32 cellular contexts compared by ENCODE assay signal in the genomic region with DNA sequence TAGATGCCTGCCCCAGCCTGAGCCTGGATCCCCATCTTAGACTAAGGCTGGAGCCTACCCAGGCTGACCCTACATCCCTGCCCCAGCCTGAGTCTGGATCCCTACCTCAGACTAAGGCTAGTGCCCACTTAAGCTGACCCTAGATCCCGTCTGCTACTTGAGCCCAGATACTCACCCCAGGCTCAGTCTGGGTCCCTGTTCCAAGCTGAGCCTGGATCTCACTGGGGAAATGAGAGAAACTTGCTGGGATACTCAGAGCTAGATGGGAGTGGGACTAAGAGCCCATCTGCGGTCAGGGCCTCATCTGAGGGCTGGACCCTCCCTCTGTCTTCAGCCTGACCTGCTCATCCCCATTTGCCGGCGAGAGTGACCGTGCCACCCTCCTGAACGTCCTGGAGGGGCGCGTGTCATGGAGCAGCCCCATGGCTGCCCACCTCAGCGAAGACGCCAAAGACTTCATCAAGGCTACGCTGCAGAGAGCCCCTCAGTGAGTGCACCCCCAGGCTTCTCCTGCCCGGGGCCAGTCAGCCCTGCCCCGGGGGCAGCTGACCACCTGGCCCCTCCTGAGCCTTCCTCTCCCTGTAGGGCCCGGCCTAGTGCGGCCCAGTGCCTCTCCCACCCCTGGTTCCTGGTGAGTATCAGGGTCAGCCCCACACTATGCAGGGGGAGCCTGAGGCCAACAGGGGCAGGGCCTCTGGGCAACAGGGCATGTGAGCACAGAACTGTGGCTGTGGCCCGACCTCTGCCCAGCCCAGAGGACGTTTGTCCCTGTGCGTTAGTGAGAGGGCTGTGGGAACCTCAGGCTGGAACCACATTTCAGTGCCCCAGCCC. TPM values are rescaled to one million over a fixed set of nuclear protein-coding genes. Genes with fewer than 3 reads are reported as not detected.
DNase-seq lines count a peak whose midpoint lies in the region; ATAC-seq, FAIRE-seq and TF ChIP-seq lines count a peak whose summit lies in the region.
"Had no signal": no experiment of that assay in that cellular context is flagged by ENCODE, and none has a peak within 500 bp of the region (broad histone marks: within the 10 kb centered on the region; RNA-seq: fewer than 3 reads in every experiment).

No MANE protein-coding gene starts in this region.

- H3K27me3 ChIP-seq in K562 (ENCODE audit: control insufficient read depth in 2 of 2, insufficient read depth in 2 of 2, low read length in 2 of 2) (no peaks in the 10 kb centered on the region), sigmoid colon (peaks cover 0 to 31% (median 0%) of the 10 kb centered on the region in 3 donors), SK-N-SH (ENCODE audit: insufficient read depth) (no peaks in the 10 kb centered on the region)
- H3K27me3 ChIP-seq: breast epithelium had no signal

- FAIRE-seq in K562 (lab: Jason Lieb, UNC) = no peak

- H3K9ac ChIP-seq in K562 (ENCODE audit: insufficient read depth in 1 of 2, low read depth in 2 of 2, low read length in 2 of 2) (peak overlapping the region; percentile 71 to 91), SK-N-SH (no peak overlapping the region)

- H3K4me3 ChIP-seq in K562 = peak overlapping the region; percentile 34; the same call in 1 of the 2 replicates
- H3K4me3 ChIP-seq in sigmoid colon = no peak overlapping the region
- no peak overlapping the region for H3K4me3 ChIP-seq in SK-N-SH (ENCODE audit: low read depth in 2 of 2, low read length in 1 of 2)
- H3K4me3 ChIP-seq: breast epithelium, esophagus squamous epithelium, gastroesophageal sphincter, SJCRH30, thoracic aorta had no signal

- H3K9me1 ChIP-seq in K562 (ENCODE audit: control insufficient read depth, insufficient read depth, low read length) = no peaks in the 10 kb centered on the region

- intact Hi-C loops in K562 (cut with micrococcal nuclease) = loop anchor here (2.0 kb wide), 1 partner anchor 87 kb away; a partner anchor contains a TSS
- intact Hi-C loops in left ventricle myocardium superior (cut with micrococcal nuclease) = no loop called here
- intact Hi-C loops in sigmoid colon (cut with DNase I) = no loop called here

- H3K79me2 ChIP-seq in K562 (ENCODE audit: control insufficient read depth, insufficient read depth, low read length) (peaks cover 20% of the 10 kb centered on the region; the same call in 2 of the 3 replicates), SK-N-SH (ENCODE audit: insufficient read depth) (no peaks in the 10 kb centered on the region)

- H3K9me2 ChIP-seq in SK-N-SH = no peaks in the 10 kb centered on the region

- H2AFZ ChIP-seq in K562 (ENCODE audit: low read depth, low read length) (peak overlapping the region; percentile 80), SK-N-SH (ENCODE audit: low read depth) (no peak overlapping the region)

- H3K4me1 ChIP-seq in K562 (replicated peaks in 1 of 2; ENCODE audit: control insufficient read depth in 2 of 2, insufficient read depth in 2 of 2, low read length in 2 of 2) (peaks cover 48 to 100% of the 10 kb centered on the region in 2 experiments), sigmoid colon (peaks cover 0 to 4% (median 4%) of the 10 kb centered on the region in 4 donors), SK-N-SH (ENCODE audit: control insufficient read depth in 1 of 2, insufficient read depth in 2 of 2, low read depth in 1 of 2, low read length in 1 of 2) (no peaks in the 10 kb centered on the region; a peak in 1 of 4 replicates)
- H3K4me1 ChIP-seq: breast epithelium, SJCRH30 had no signal

- H3K36me3 ChIP-seq in K562 (ENCODE audit: control insufficient read depth, insufficient read depth, low read length) (peaks cover 2% of the 10 kb centered on the region; the same call in 1 of the 3 replicates), sigmoid colon (no peaks in the 10 kb centered on the region), SK-N-SH (replicated peaks in 1 of 2; ENCODE audit: control insufficient read depth in 1 of 2, insufficient read depth in 2 of 2, low read length in 1 of 2) (no peaks in the 10 kb centered on the region)
- H3K36me3 ChIP-seq: breast epithelium, esophagus squamous epithelium, gastroesophageal sphincter, SJCRH30, thoracic aorta had no signal

- H3K4me2 ChIP-seq in K562 (ENCODE audit: insufficient read depth, low read length) = peak overlapping the region; percentile 81
- no peak overlapping the region for H3K4me2 ChIP-seq in SK-N-SH

- H4K20me1 ChIP-seq in K562 (replicated peaks; ENCODE audit: control insufficient read depth, insufficient read depth, low read length) (no peaks in the 10 kb centered on the region), SK-N-SH (ENCODE audit: insufficient read depth) (no peaks in the 10 kb centered on the region)

- TF ChIP-seq CTCF in GM12872 (IDR thresholded peaks at IDR 0.05; ENCODE audit: insufficient read depth, low read depth, low read length) (0 out of 3 replicates have a peak, but pooled peaks have one; percentile 3), K562 (IDR thresholded peaks at IDR 0.05 in 2 of 3, conservative IDR thresholded peaks at IDR 0.05 in 1 of 3; ENCODE audit: insufficient read depth in 2 of 3, low read depth in 1 of 3, low read length in 3 of 3) (peak in 1 of 3 experiments; percentile 28; a peak in 2 of 6 replicates), sigmoid colon (IDR thresholded peaks at IDR 0.05) (no peak), SK-N-SH (IDR thresholded peaks at IDR 0.05) (no peak)

- TF ChIP-seq RAD21 in K562 (CRISPR knock-in tag; conservative IDR thresholded peaks at IDR 0.05 in 1 of 2, IDR thresholded peaks at IDR 0.05 in 1 of 2) = no peak
- TF ChIP-seq RAD21 in SK-N-SH (IDR thresholded peaks at IDR 0.05; ENCODE audit: low read length) = no peak

- ATAC-seq in K562 = no peak
- ATAC-seq in left ventricle myocardium superior = peak; percentile 40
- ATAC-seq: gastroesophageal sphincter, Panc1 had no signal

- H3K27ac ChIP-seq in K562 (ENCODE audit: extremely low read depth, low read depth, low read length) (peak overlapping the region; percentile 85), sigmoid colon (no peak overlapping the region), SK-N-SH (ENCODE audit: low read depth in 2 of 2, low read length in 1 of 2) (no peak overlapping the region)
- H3K27ac ChIP-seq: breast epithelium, C4-2B, esophagus squamous epithelium, gastroesophageal sphincter, SJCRH30, thoracic aorta had no signal

- no peaks in the 10 kb centered on the region for H3K9me3 ChIP-seq in K562 (replicated peaks; ENCODE audit: control insufficient read depth, insufficient read depth, low read depth, low read length)
- H3K9me3 ChIP-seq in sigmoid colon = no peaks in the 10 kb centered on the region
- H3K9me3 ChIP-seq in SK-N-SH = no peaks in the 10 kb centered on the region
- H3K9me3 ChIP-seq: breast epithelium, esophagus squamous epithelium, gastroesophageal sphincter, SJCRH30, thoracic aorta had no signal

- CTCF ChIA-PET in K562 (lab: Yijun Ruan, JAX; ENCODE audit: low intra/inter-chr PET ratio) (no interaction called here), SK-N-SH (lab: Yijun Ruan, JAX) (interaction anchor here (0.8 to 1.2 kb wide), 3 partner anchors 10 to 17 kb away, joined by 3 to 4 read pairs (median 3); no protein-coding TSS in a partner anchor)

- WGBS in K562 (ENCODE audit: insufficient coverage, low coverage, missing lambda C conversion rate) = 76% methylated on average over 18 of the region's 18 CpGs
- WGBS in sigmoid colon, 2 donors = 80 to 92% methylated on average over 18 of the region's 18 CpGs
- WGBS in SK-N-SH (ENCODE audit: low lambda C conversion rate) = 73% methylated on average over 6 of the region's 18 CpGs

- in situ Hi-C loops in K562 (cut with MboI) = no loop called here

- TF ChIP-seq EP300 in K562 (IDR thresholded peaks at IDR 0.05; ENCODE audit: low read length) (no peak), sigmoid colon (IDR thresholded peaks at IDR 0.05) (no peak), SK-N-SH (IDR thresholded peaks at IDR 0.05; ENCODE audit: borderline replicate concordance in 1 of 2, low read depth in 1 of 2, low read length in 1 of 2) (no peak)

- H3F3A ChIP-seq in SK-N-SH (replicated peaks; ENCODE audit: insufficient read depth) = no peaks in the 10 kb centered on the region

- DNase-seq in K562 (ENCODE audit: extremely low read depth in 1 of 4, low spot score in 3 of 4) = peak in 1 of 4 experiments; percentile 44
- DNase-seq in left ventricle myocardium superior = peak; percentile 77
- DNase-seq in sigmoid colon = peak; percentile 50
- no peak for DNase-seq in SK-N-SH
- no peak for DNase-seq in COLO668 (lab: John Stamatoyannopoulos, UW; ENCODE audit: unreplicated experiment)
- DNase-seq in central memory CD4-positive, alpha-beta T cell = no peak
- DNase-seq in HUDEP-2 (lab: John Stamatoyannopoulos, UW; ENCODE audit: unreplicated experiment in 76 of 76) = no peak
- DNase-seq: activated CD4-positive, alpha-beta T cell treated with anti-CD3 and anti-CD28 coated beads for 1 hour; activated CD8-positive, alpha-beta memory T cell treated with anti-CD3 and anti-CD28 coated beads for 24 hours; activated naive CD4-positive, alpha-beta T cell treated with Interleukin-2 at 50 U/mL for 16 hours; activated T-cell treated with anti-CD3 and anti-CD28 coated beads, Interleukin-2, amount 50 U/mL, for 24 hours; EL; endodermal cell; esophagus squamous epithelium; islet precursor cell; mesenchymal stem cell; NCI-H2171 treated with DMSO at 0.1 percent for 48 hours; NCI-H524; nucleus accumbens; SJCRH30; stimulated activated CD4-positive, alpha-beta T cell treated with anti-CD3 and anti-CD28 coated beads, Interleukin-12 subunit alpha, Interleukin-12 subunit beta, amount 100 ng/mL, for 4 hours; stimulated activated CD4-positive, alpha-beta T cell treated with anti-CD3 and anti-CD28 coated beads, Interleukin-4, amount 100 ng/mL, for 24 hours; stimulated activated naive CD4-positive, alpha-beta T cell treated with Interleukin-2 at 50 U/mL for 16 hours; T-helper 1 cell had no signal

- TF ChIP-seq POLR2A in K562 (conservative IDR thresholded peaks at IDR 0.05) (no peak), sigmoid colon (IDR thresholded peaks at IDR 0.05) (no peak)

- BruUV-seq in K562 (replicated peaks; lab: Mats Ljungman, UMichigan) = TSS peak; percentile 67

- POLR2A ChIA-PET in K562 (lab: Yijun Ruan, JAX) (interaction anchor here (0.6 to 1.7 kb wide), 3 partner anchors 17 to 87 kb away, joined by 3 to 5 read pairs (median 4); no protein-coding TSS in a partner anchor), SK-N-SH (lab: Yijun Ruan, JAX) (no interaction called here)

RNA-seq across cellular contexts. Expression of gene TRIM11, which starts 36.8 kb away (rescaled TPM):
- total RNA-seq in K562 (2011; cell fraction: chromatin; rRNA removed; ENCODE audit: low replicate concordance) = 106 and 219 TPM in 2 replicates
- total RNA-seq in K562 (2011; cell fraction: nucleolus; rRNA removed) = 114 and 116 TPM in 2 replicates
- 107 and 126 TPM in 2 replicates for total RNA-seq in K562 (2011; cell fraction: nucleoplasm; rRNA removed)
- total RNA-seq in K562 (2014; rRNA removed) (45.1 and 49.1 TPM in 2 replicates), K562 (2014; rRNA removed; fragmentation: Illumina TruSeq; extraction: Trizol) (14.8 and 18.0 TPM in 2 replicates), K562 (2015; rRNA removed; fragmentation: Illumina TruSeq; extraction: Trizol) (29.7 and 29.8 TPM in 2 replicates), K562 (2021) (64.3 and 66.8 TPM in 2 replicates), left ventricle myocardium superior (7.6 TPM), sigmoid colon (10 to 100 TPM; 11.8 to 19.6 (median 16.0) TPM)
- polyA plus RNA-seq in K562 (2011; rRNA removed) (17.5 and 26.5 TPM in 2 replicates), K562 (2014; fragmentation: Illumina TruSeq; extraction: Trizol) (33.7 and 35.0 TPM in 2 replicates), K562 (2014; fragmentation: Nextera tagmentation; extraction: Ambion mirVana) (1 to 10 TPM; 3.6 to 3.8 TPM), K562 (2014; rRNA removed) (34.4 and 43.0 TPM in 2 replicates), sigmoid colon (10 to 100 TPM; 12.0 to 32.9 (median 14.3) TPM), SK-N-SH (2012; rRNA removed) (11.1 and 16.1 TPM in 2 replicates)
- 15.7 and 25.5 TPM in 2 replicates for polyA plus RNA-seq in K562 (2011; cell fraction: cytosol; rRNA removed)
- polyA plus RNA-seq in K562 (2011; cell fraction: nucleus; rRNA removed) = 67.6 and 116 TPM in 2 replicates
- polyA plus RNA-seq in K562 (2012) = 33.4 and 43.7 TPM in 2 replicates
- 24.4 and 25.6 TPM in 2 replicates for polyA minus RNA-seq in K562 (2011; rRNA and poly(A)+ RNA removed)
- polyA minus RNA-seq in K562 (2011; cell fraction: cytosol; rRNA and poly(A)+ RNA removed) = 22.2 and 23.9 TPM in 2 replicates
- polyA minus RNA-seq in K562 (2011; cell fraction: nucleus; rRNA and poly(A)+ RNA removed) = 42.0 and 46.8 TPM in 2 replicates
- polyA plus RNA-seq in SK-N-SH (2012; cell fraction: cytosol; rRNA removed) = 6.9 and 10.8 TPM in 2 replicates
- polyA plus RNA-seq in SK-N-SH (2012; cell fraction: nucleus; rRNA removed) = 47.1 and 60.3 TPM in 2 replicates

RNA-seq across cellular contexts. Expression of gene TRIM17, which starts 46.8 kb away (rescaled TPM):
- total RNA-seq in K562 (2011; cell fraction: chromatin; rRNA removed; ENCODE audit: low replicate concordance) = not detected in 2 replicates
- 0.26 TPM in 1 of 2 replicates, not detected in the other for total RNA-seq in K562 (2011; cell fraction: nucleolus; rRNA removed)
- not detected in 2 replicates for total RNA-seq in K562 (2011; cell fraction: nucleoplasm; rRNA removed)
- total RNA-seq in K562 (2014; rRNA removed) (not detected in 2 replicates), K562 (2014; rRNA removed; fragmentation: Illumina TruSeq; extraction: Trizol) (not detected in 2 replicates), K562 (2015; rRNA removed; fragmentation: Illumina TruSeq; extraction: Trizol) (not detected in 2 replicates), K562 (2021) (not detected in 2 replicates), left ventricle myocardium superior (0.50 TPM), sigmoid colon (under 1 TPM in 1 of 4 donors, not detected in 3; 0.95 TPM)
- polyA plus RNA-seq in K562 (2011; rRNA removed) (not detected in 2 replicates), K562 (2014; fragmentation: Illumina TruSeq; extraction: Trizol) (not detected in 2 replicates), K562 (2014; fragmentation: Nextera tagmentation; extraction: Ambion mirVana) (not detected), K562 (2014; rRNA removed) (not detected in 2 replicates), sigmoid colon (under 1 TPM in 1 of 3 donors, not detected in 2; 0.44 TPM), SK-N-SH (2012; rRNA removed) (1.5 and 1.6 TPM in 2 replicates)
- polyA plus RNA-seq in K562 (2011; cell fraction: cytosol; rRNA removed) = not detected in 2 replicates
- polyA plus RNA-seq in K562 (2011; cell fraction: nucleus; rRNA removed) = 0.07 TPM in 1 of 2 replicates, not detected in the other
- 0.35 and 0.83 TPM in 2 replicates for polyA plus RNA-seq in K562 (2012)
- polyA minus RNA-seq in K562 (2011; rRNA and poly(A)+ RNA removed) = not detected in 2 replicates
- polyA minus RNA-seq in K562 (2011; cell fraction: cytosol; rRNA and poly(A)+ RNA removed) = not detected in 2 replicates
- polyA minus RNA-seq in K562 (2011; cell fraction: nucleus; rRNA and poly(A)+ RNA removed) = not detected in 2 replicates
- polyA plus RNA-seq in SK-N-SH (2012; cell fraction: cytosol; rRNA removed) = 0.35 and 0.69 TPM in 2 replicates
- polyA plus RNA-seq in SK-N-SH (2012; cell fraction: nucleus; rRNA removed) = 13.2 TPM in 2 replicates
- total RNA-seq: gastroesophageal sphincter, HT-29, myocyte, SJCRH30 had no signal

Comparison
In these comparisons a context has a peak if more than half of its experiments do, and no peak if none do; other contexts are left out.
1. DNase-seq: peak in left ventricle myocardium superior (single experiment) and sigmoid colon (single experiment); none in SK-N-SH (single experiment), COLO668 (single experiment), central memory CD4-positive, alpha-beta T cell (single experiment) and HUDEP-2 (0 of 76).